15 cellular contexts compared by ENCODE assay signal in the genomic region with DNA sequence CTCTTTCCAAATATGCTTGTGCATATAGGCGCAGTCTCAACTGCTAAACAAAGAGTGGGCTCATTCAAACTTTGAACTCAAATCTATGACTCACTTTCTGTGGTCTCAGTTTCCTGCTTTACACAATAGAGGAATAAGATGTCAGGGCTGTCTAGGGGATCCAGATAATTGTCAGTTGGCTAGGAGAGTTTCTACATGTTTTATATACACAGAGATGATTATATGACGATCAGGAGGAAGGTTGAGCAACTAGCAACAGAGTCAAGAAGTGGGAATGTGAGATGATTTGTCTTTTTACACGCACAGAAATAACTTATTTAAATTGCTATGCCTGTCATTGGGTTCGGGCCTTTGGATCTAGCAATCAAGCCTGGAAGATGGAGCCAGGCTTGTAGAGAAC.
DNase-seq lines count a peak whose midpoint lies in the region; ATAC-seq and TF ChIP-seq lines count a peak whose summit lies in the region.
"Had no signal": no experiment of that assay in that cellular context is flagged by ENCODE, and none has a peak within 500 bp of the region (broad histone marks: within the 10 kb centered on the region; RNA-seq: fewer than 3 reads in every experiment).

No MANE protein-coding gene starts in this region.

- no peak overlapping the region for H3K4ac ChIP-seq in IMR-90 (ENCODE audit: low read depth, low read length)

- no peak overlapping the region for H4K91ac ChIP-seq in IMR-90 (ENCODE audit: insufficient read depth, low read depth, low read length)

- no peaks in the 10 kb centered on the region for H3K4me1 Mint-ChIP-seq in stimulated activated effector memory CD8-positive, alpha-beta T cell treated with anti-CD3 and anti-CD28 coated beads, Interleukin-12 subunit alpha, Interleukin-12 subunit beta, amount 100 ng/mL, for 72 hours
- H3K4me1 Mint-ChIP-seq: activated naive CD4-positive, alpha-beta T cell treated with anti-CD3 and anti-CD28 coated beads, Interleukin-2, amount 10 ng/mL, durations not matched to agents 7 days and 5 days had no signal

- peak overlapping the region; percentile 42; the same call in 1 of the 2 replicates for H2BK120ac ChIP-seq in IMR-90 (ENCODE audit: low read depth, low read length)

- no peak overlapping the region for H3K14ac ChIP-seq in IMR-90 (replicated peaks; ENCODE audit: low read depth, low read length)

- H3K9ac ChIP-seq in BLaER1 treated with 17β-estradiol and CSF1 and Interleukin-3, amounts not matched to agents 10 nM and 100 nM = peak overlapping the region in 9 of 11 experiments; percentile 34 to 70 (median 62); a peak in 16 of 22 replicates
- no peak overlapping the region for H3K9ac ChIP-seq in IMR-90 (ENCODE audit: low read depth, low read length)

- H3K36me3 Mint-ChIP-seq in stimulated activated effector memory CD8-positive, alpha-beta T cell treated with anti-CD3 and anti-CD28 coated beads, Interleukin-12 subunit alpha, Interleukin-12 subunit beta, amount 100 ng/mL, for 72 hours = no peaks in the 10 kb centered on the region
- H3K36me3 Mint-ChIP-seq: activated naive CD4-positive, alpha-beta T cell treated with anti-CD3 and anti-CD28 coated beads, Interleukin-2, amount 10 ng/mL, durations not matched to agents 7 days and 5 days had no signal

- no peak overlapping the region for H3K27ac Mint-ChIP-seq in stimulated activated effector memory CD8-positive, alpha-beta T cell treated with anti-CD3 and anti-CD28 coated beads, Interleukin-12 subunit alpha, Interleukin-12 subunit beta, amount 100 ng/mL, for 72 hours
- H3K27ac Mint-ChIP-seq: activated CD4-positive, alpha-beta T cell treated with anti-CD3 and anti-CD28 coated beads, Interleukin-2, amount 10 ng/mL, durations not matched to agents 7 days and 5 days; activated naive CD4-positive, alpha-beta T cell treated with anti-CD3 and anti-CD28 coated beads, Interleukin-2, amount 10 ng/mL, durations not matched to agents 7 days and 5 days; GM23338 had no signal

- H3K9me3 ChIP-seq in BLaER1 treated with 17β-estradiol and CSF1 and Interleukin-3, amounts not matched to agents 10 nM and 100 nM (replicated peaks in 1 of 11) = no peaks in the 10 kb centered on the region
- H3K9me3 ChIP-seq in IMR-90 (ENCODE audit: control insufficient read depth, insufficient read depth, low read length) (no peaks in the 10 kb centered on the region), SJSA1 (replicated peaks) (0 out of 2 replicates have a peak, but pooled peaks cover 1% of the 10 kb centered on the region)

- no peak for TF ChIP-seq POLR2A in IMR-90 (IDR thresholded peaks at IDR 0.05; ENCODE audit: low read depth, low read length)

- H2AFZ ChIP-seq in IMR-90 (replicated peaks; ENCODE audit: low read length, poor library complexity) = no peak overlapping the region
- H2AFZ ChIP-seq: GM23338 had no signal

- no peak overlapping the region for H3K4me3 Mint-ChIP-seq in stimulated activated effector memory CD8-positive, alpha-beta T cell treated with anti-CD3 and anti-CD28 coated beads, Interleukin-12 subunit alpha, Interleukin-12 subunit beta, amount 100 ng/mL, for 72 hours
- H3K4me3 Mint-ChIP-seq: activated CD4-positive, alpha-beta T cell treated with anti-CD3 and anti-CD28 coated beads, Interleukin-2, amount 10 ng/mL, durations not matched to agents 7 days and 5 days; activated naive CD4-positive, alpha-beta T cell treated with anti-CD3 and anti-CD28 coated beads, Interleukin-2, amount 10 ng/mL, durations not matched to agents 7 days and 5 days; GM23338 had no signal

- intact Hi-C loops in IMR-90 (cut with micrococcal nuclease) = no loop called here

- H3K18ac ChIP-seq in IMR-90 (ENCODE audit: low read depth, low read length) = peak overlapping the region; percentile 50; the same call in 1 of the 2 replicates

- dilution Hi-C loops in IMR-90 (cut with HindIII; ENCODE audit: low sequenced_read_pairs, unreplicated experiment) = no loop called here

- no CpG with 5 or more reads among the region's 4 CpGs for WGBS in IMR-90 (ENCODE audit: extremely low coverage in 2 of 2, insufficient read length in 1 of 2), 2 experiments

- no peak for TF ChIP-seq RAD21 in IMR-90 (IDR thresholded peaks at IDR 0.05; ENCODE audit: low read length)

- POLR2A ChIA-PET in IMR-90 (lab: Charles Lee; ENCODE audit: unreplicated experiment) = no interaction called here

- H3K4me1 ChIP-seq in BLaER1 treated with 17β-estradiol and CSF1 and Interleukin-3, amounts not matched to agents 10 nM and 100 nM = peaks cover 4 to 49% (median 29%) of the 10 kb centered on the region in 10 experiments; a peak in 19 of 20 replicates
- H3K4me1 ChIP-seq in IMR-90 (ENCODE audit: control insufficient read depth, insufficient read depth, low read length) = no peaks in the 10 kb centered on the region; the same call in 1 of the 2 replicates
- peaks cover 31% of the 10 kb centered on the region for H3K4me1 ChIP-seq in SJSA1 (replicated peaks)

- H3K9me1 ChIP-seq in IMR-90 (ENCODE audit: insufficient read depth, low read length) = no peaks in the 10 kb centered on the region

- H4K20me1 ChIP-seq in BLaER1 treated with 17β-estradiol and CSF1 and Interleukin-3, amounts not matched to agents 10 nM and 100 nM = no peaks in the 10 kb centered on the region
- no peaks in the 10 kb centered on the region for H4K20me1 ChIP-seq in IMR-90 (ENCODE audit: insufficient read depth, low read length)

- peak overlapping the region in 10 of 11 experiments; percentile 51 to 90 (median 86); a peak in 20 of 22 replicates for H3K27ac ChIP-seq in BLaER1 treated with 17β-estradiol and CSF1 and Interleukin-3, amounts not matched to agents 10 nM and 100 nM
- H3K27ac ChIP-seq in IMR-90 (ENCODE audit: insufficient read depth, low read length) (no peak overlapping the region), SJSA1 (peak overlapping the region; percentile 85)

- no peak overlapping the region for H2BK15ac ChIP-seq in IMR-90 (ENCODE audit: low read depth, low read length)

- H3K9me3 Mint-ChIP-seq in stimulated activated effector memory CD8-positive, alpha-beta T cell treated with anti-CD3 and anti-CD28 coated beads, Interleukin-12 subunit alpha, Interleukin-12 subunit beta, amount 100 ng/mL, for 72 hours = peaks cover 8% of the 10 kb centered on the region
- H3K9me3 Mint-ChIP-seq: activated CD4-positive, alpha-beta T cell treated with anti-CD3 and anti-CD28 coated beads, Interleukin-2, amount 10 ng/mL, durations not matched to agents 7 days and 5 days; activated naive CD4-positive, alpha-beta T cell treated with anti-CD3 and anti-CD28 coated beads, Interleukin-2, amount 10 ng/mL, durations not matched to agents 7 days and 5 days; GM23338 had no signal

- H2AK9ac ChIP-seq in IMR-90 (replicated peaks; ENCODE audit: low read depth, low read length, poor library complexity) = no peak overlapping the region

- no peak overlapping the region for H3K4me3 ChIP-seq in BLaER1 treated with 17β-estradiol and CSF1 and Interleukin-3, amounts not matched to agents 10 nM and 100 nM
- H3K4me3 ChIP-seq in IMR-90 (ENCODE audit: insufficient read depth, low read depth, low read length) (no peak overlapping the region), SJSA1 (no peak overlapping the region), foreskin fibroblast (ENCODE audit: low read depth in 1 of 2, low read length in 2 of 2) (no peak overlapping the region)
- H3K4me3 ChIP-seq: GM23338 had no signal

- no peaks in the 10 kb centered on the region for H3K79me1 ChIP-seq in IMR-90 (ENCODE audit: low read depth in 1 of 2, low read length in 2 of 2)

- H4K5ac ChIP-seq in IMR-90 (ENCODE audit: low read depth, low read length) = no peak overlapping the region

- no peak overlapping the region for H3K23ac ChIP-seq in IMR-90 (ENCODE audit: low read depth, low read length)

- H3K36me3 ChIP-seq in BLaER1 treated with 17β-estradiol and CSF1 and Interleukin-3, amounts not matched to agents 10 nM and 100 nM = no peaks in the 10 kb centered on the region
- H3K36me3 ChIP-seq in IMR-90 (ENCODE audit: control insufficient read depth, insufficient read depth, low read length) (no peaks in the 10 kb centered on the region), SJSA1 (no peaks in the 10 kb centered on the region)

- DNase-seq in IMR-90 (peak; percentile 94), SJSA1 (ENCODE audit: low read depth in 1 of 2, low spot score in 2 of 2) (peak in 1 of 2 experiments; percentile 84), foreskin fibroblast (peak; percentile 16 to 29), T-helper 9 cell (no peak)
- no peak for DNase-seq in stimulated activated effector memory CD8-positive, alpha-beta T cell treated with anti-CD3 and anti-CD28 coated beads, Interleukin-12 subunit alpha, Interleukin-12 subunit beta, amount 100 ng/mL, for 72 hours (ENCODE audit: low spot score in 2 of 2)
- no peak for DNase-seq in activated CD4-positive, alpha-beta T cell treated with anti-CD3 and anti-CD28 coated beads for 1 hour
- DNase-seq: activated CD4-positive, alpha-beta T cell treated with anti-CD3 and anti-CD28 coated beads, Interleukin-2, amount 10 ng/mL, durations not matched to agents 7 days and 5 days; activated naive CD4-positive, alpha-beta T cell treated with anti-CD3 and anti-CD28 coated beads, Interleukin-2, amount 10 ng/mL, durations not matched to agents 7 days and 5 days; kidney glomerular epithelial cell; NCI-H187 treated with DMSO at 0.1 percent for 48 hours; RPMI8226; stimulated activated CD4-positive, alpha-beta T cell treated with anti-CD3 and anti-CD28 coated beads, Interleukin-4, amount 100 ng/mL, for 24 hours had no signal

- TF ChIP-seq CTCF in IMR-90 (conservative IDR thresholded peaks at IDR 0.05; ENCODE audit: low read depth, low read length) (no peak), foreskin fibroblast (IDR thresholded peaks at IDR 0.05; ENCODE audit: low read depth, low read length) (no peak)

- H2AK5ac ChIP-seq in IMR-90 (ENCODE audit: low read depth, low read length) = no peak overlapping the region

- in situ Hi-C loops in IMR-90 (cut with MboI; ENCODE audit: low sequenced_read_pairs) = no loop called here

- peak overlapping the region in 10 of 11 experiments; percentile 14 to 72 (median 56); a peak in 19 of 22 replicates for H3K4me2 ChIP-seq in BLaER1 treated with 17β-estradiol and CSF1 and Interleukin-3, amounts not matched to agents 10 nM and 100 nM
- no peak overlapping the region; the same call in 1 of the 2 replicates for H3K4me2 ChIP-seq in IMR-90 (ENCODE audit: low read depth, low read length)
- H3K4me2 ChIP-seq: GM23338 had no signal

- peak overlapping the region; percentile 54 for H2BK5ac ChIP-seq in IMR-90 (ENCODE audit: low read depth, low read length, poor library complexity, severe bottlenecking)

- H2BK20ac ChIP-seq in IMR-90 (ENCODE audit: low read depth, low read length) = no peak overlapping the region

- CTCF ChIA-PET in IMR-90 (lab: Yijun Ruan, JAX) = no interaction called here

- H4K8ac ChIP-seq in IMR-90 (ENCODE audit: low read depth in 2 of 2, low read length in 2 of 2) = 0 out of 4 replicates have a peak overlapping the region, but pooled peaks of 1 of the 2 experiments have one; percentile 53

- H3K56ac ChIP-seq in IMR-90 (ENCODE audit: extremely low read depth, insufficient read depth, low read length) = no peak overlapping the region

- BruUV-seq in IMR-90 (replicated peaks; lab: Mats Ljungman, UMichigan) = no TSS peak

- no peaks in the 10 kb centered on the region for H3K27me3 ChIP-seq in BLaER1 treated with 17β-estradiol and CSF1 and Interleukin-3, amounts not matched to agents 10 nM and 100 nM
- H3K27me3 ChIP-seq in IMR-90 (ENCODE audit: control insufficient read depth, insufficient read depth, low read length) (no peaks in the 10 kb centered on the region), SJSA1 (replicated peaks) (no peaks in the 10 kb centered on the region)

- ATAC-seq in IMR-90 (ENCODE audit: low read depth) (peak; percentile 86), HG03039 (IDR thresholded peaks at IDR 0.05; ENCODE audit: unreplicated experiment) (no peak)
- ATAC-seq in stimulated activated effector memory CD8-positive, alpha-beta T cell treated with anti-CD3 and anti-CD28 coated beads, Interleukin-12 subunit alpha, Interleukin-12 subunit beta, amount 100 ng/mL, for 72 hours = no peak
- ATAC-seq: GM23338 had no signal

Comparison
In these comparisons a context has a peak if more than half of its experiments do, and no peak if none do; other contexts are left out.
1. DNase-seq: peak in IMR-90 (single experiment) and foreskin fibroblast (2 of 2); none in T-helper 9 cell (single experiment), stimulated activated effector memory CD8-positive, alpha-beta T cell treated with anti-CD3 and anti-CD28 coated beads, Interleukin-12 subunit alpha, Interleukin-12 subunit beta, amount 100 ng/mL, for 72 hours (0 of 2) and activated CD4-positive, alpha-beta T cell treated with anti-CD3 and anti-CD28 coated beads for 1 hour (single experiment).